1 cellular context compared by ENCODE assay signal in the genomic region with DNA sequence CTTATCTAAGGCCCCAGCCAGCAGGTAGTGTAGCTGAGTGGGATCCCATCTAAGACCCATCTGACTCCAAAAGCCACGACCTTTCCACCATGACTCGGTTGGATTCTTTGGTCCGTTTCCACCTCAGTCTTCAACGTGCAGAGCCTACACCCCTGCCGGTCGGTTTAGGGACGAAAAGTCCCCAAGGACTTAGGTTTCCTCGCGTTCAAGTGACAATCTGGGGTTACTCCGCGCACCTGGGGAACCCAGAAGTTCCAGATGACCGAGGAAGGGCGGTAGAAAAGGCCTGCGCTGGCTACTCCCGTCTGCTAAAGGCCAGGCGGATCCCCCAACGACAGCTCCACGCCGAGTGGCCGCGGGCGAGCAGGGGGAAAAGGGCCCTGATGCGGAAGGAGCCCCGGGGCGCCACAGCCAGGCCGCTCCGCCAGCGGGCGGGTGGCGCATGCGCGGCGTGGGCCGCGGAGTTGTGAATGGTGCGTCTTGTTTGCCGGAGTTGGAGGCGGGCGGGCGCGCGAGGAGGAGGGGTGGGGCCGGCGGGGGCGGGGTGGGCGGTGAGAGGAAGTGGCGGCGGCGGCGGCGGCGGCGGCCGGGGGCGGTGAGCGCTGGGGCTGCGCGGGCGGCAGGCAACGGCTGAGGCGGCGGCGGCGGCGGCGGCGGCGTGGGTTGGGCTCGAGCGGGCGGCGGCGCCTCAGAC.
TF ChIP-seq lines count a peak whose summit lies in the region.

A gene (plus strand): TSS at position 595 of the 694 bp plus-strand sequence. CDS start 259 bp downstream, outside the sequence.

TF ChIP-seq in HepG2, 621 proteins besides CTCF, POLR2A, EP300 and RAD21 (continued from another document and continues in another):
- TF ChIP-seq, protein P1, sequence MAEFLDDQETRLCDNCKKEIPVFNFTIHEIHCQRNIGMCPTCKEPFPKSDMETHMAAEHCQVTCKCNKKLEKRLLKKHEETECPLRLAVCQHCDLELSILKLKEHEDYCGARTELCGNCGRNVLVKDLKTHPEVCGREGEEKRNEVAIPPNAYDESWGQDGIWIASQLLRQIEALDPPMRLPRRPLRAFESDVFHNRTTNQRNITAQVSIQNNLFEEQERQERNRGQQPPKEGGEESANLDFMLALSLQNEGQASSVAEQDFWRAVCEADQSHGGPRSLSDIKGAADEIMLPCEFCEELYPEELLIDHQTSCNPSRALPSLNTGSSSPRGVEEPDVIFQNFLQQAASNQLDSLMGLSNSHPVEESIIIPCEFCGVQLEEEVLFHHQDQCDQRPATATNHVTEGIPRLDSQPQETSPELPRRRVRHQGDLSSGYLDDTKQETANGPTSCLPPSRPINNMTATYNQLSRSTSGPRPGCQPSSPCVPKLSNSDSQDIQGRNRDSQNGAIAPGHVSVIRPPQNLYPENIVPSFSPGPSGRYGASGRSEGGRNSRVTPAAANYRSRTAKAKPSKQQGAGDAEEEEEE (CRISPR knock-in tag; IDR thresholded peaks at IDR 0.05; ENCODE audit: borderline replicate concordance): peak; percentile 54; the same call in 1 of the 2 replicates
- TF ChIP-seq ZNF451 (CRISPR knock-in tag; IDR thresholded peaks at IDR 0.05) (peak; percentile 74; the same call in 1 of the 2 replicates), ZNF891 (CRISPR knock-in tag; IDR thresholded peaks at IDR 0.05) (peak; percentile 92), ELF1 (CRISPR knock-in tag; IDR thresholded peaks at IDR 0.05) (peak; percentile 90), ZNF550 (CRISPR knock-in tag; IDR thresholded peaks at IDR 0.05; ENCODE audit: borderline replicate concordance) (no peak), NPAS2 (CRISPR knock-in tag; IDR thresholded peaks at IDR 0.05; ENCODE audit: borderline replicate concordance) (no peak), ETV5 (CRISPR knock-in tag; IDR thresholded peaks at IDR 0.05; ENCODE audit: borderline replicate concordance) (peak; percentile 70), FIP1L1 (IDR thresholded peaks at IDR 0.05; ENCODE audit: borderline replicate concordance, insufficient read depth, low read depth, low read length) (no peak), ZNF768 (CRISPR knock-in tag; IDR thresholded peaks at IDR 0.05) (peak; percentile 75), ZNF569 (CRISPR knock-in tag; IDR thresholded peaks at IDR 0.05; ENCODE audit: borderline replicate concordance) (0 out of 2 replicates have a peak, but pooled peaks have one; percentile 62), JUN (CRISPR knock-in tag; IDR thresholded peaks at IDR 0.05) (peak; percentile 51; the same call in 1 of the 2 replicates), CREB1 (IDR thresholded peaks at IDR 0.05) (no peak), CREB1 (CRISPR knock-in tag; IDR thresholded peaks at IDR 0.05) (no peak), FOSL2 (CRISPR knock-in tag; IDR thresholded peaks at IDR 0.05) (peak; percentile 59; the same call in 1 of the 2 replicates), ZNF292 (CRISPR knock-in tag; IDR thresholded peaks at IDR 0.05; ENCODE audit: borderline replicate concordance, low read depth) (peak; percentile 57; the same call in 1 of the 2 replicates), ZNF788 (CRISPR knock-in tag; IDR thresholded peaks at IDR 0.05; ENCODE audit: borderline replicate concordance) (peak; percentile 81; the same call in 1 of the 2 replicates), FOXM1 (CRISPR knock-in tag; IDR thresholded peaks at IDR 0.05) (no peak), ZNF382 (CRISPR knock-in tag; IDR thresholded peaks at IDR 0.05; ENCODE audit: borderline replicate concordance) (no peak), ZNF432 (CRISPR knock-in tag; IDR thresholded peaks at IDR 0.05; ENCODE audit: borderline replicate concordance) (no peak), ZNF260 (CRISPR knock-in tag; IDR thresholded peaks at IDR 0.05; ENCODE audit: borderline replicate concordance, low read depth) (no peak), DNMT3B (CRISPR knock-in tag; conservative IDR thresholded peaks at IDR 0.05) (peak; percentile 40; the same call in 1 of the 2 replicates), ZNF616 (CRISPR knock-in tag; IDR thresholded peaks at IDR 0.05; ENCODE audit: low read depth) (peak; percentile 61; the same call in 1 of the 2 replicates), SKI (IDR thresholded peaks at IDR 0.05; ENCODE audit: partially characterized antibody) (peak; percentile 9)
- TF ChIP-seq, protein P2, sequence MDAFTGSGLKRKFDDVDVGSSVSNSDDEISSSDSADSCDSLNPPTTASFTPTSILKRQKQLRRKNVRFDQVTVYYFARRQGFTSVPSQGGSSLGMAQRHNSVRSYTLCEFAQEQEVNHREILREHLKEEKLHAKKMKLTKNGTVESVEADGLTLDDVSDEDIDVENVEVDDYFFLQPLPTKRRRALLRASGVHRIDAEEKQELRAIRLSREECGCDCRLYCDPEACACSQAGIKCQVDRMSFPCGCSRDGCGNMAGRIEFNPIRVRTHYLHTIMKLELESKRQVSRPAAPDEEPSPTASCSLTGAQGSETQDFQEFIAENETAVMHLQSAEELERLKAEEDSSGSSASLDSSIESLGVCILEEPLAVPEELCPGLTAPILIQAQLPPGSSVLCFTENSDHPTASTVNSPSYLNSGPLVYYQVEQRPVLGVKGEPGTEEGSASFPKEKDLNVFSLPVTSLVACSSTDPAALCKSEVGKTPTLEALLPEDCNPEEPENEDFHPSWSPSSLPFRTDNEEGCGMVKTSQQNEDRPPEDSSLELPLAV (CRISPR knock-in tag; conservative IDR thresholded peaks at IDR 0.05; ENCODE audit: low read depth): no peak
- TF ChIP-seq, protein P3, sequence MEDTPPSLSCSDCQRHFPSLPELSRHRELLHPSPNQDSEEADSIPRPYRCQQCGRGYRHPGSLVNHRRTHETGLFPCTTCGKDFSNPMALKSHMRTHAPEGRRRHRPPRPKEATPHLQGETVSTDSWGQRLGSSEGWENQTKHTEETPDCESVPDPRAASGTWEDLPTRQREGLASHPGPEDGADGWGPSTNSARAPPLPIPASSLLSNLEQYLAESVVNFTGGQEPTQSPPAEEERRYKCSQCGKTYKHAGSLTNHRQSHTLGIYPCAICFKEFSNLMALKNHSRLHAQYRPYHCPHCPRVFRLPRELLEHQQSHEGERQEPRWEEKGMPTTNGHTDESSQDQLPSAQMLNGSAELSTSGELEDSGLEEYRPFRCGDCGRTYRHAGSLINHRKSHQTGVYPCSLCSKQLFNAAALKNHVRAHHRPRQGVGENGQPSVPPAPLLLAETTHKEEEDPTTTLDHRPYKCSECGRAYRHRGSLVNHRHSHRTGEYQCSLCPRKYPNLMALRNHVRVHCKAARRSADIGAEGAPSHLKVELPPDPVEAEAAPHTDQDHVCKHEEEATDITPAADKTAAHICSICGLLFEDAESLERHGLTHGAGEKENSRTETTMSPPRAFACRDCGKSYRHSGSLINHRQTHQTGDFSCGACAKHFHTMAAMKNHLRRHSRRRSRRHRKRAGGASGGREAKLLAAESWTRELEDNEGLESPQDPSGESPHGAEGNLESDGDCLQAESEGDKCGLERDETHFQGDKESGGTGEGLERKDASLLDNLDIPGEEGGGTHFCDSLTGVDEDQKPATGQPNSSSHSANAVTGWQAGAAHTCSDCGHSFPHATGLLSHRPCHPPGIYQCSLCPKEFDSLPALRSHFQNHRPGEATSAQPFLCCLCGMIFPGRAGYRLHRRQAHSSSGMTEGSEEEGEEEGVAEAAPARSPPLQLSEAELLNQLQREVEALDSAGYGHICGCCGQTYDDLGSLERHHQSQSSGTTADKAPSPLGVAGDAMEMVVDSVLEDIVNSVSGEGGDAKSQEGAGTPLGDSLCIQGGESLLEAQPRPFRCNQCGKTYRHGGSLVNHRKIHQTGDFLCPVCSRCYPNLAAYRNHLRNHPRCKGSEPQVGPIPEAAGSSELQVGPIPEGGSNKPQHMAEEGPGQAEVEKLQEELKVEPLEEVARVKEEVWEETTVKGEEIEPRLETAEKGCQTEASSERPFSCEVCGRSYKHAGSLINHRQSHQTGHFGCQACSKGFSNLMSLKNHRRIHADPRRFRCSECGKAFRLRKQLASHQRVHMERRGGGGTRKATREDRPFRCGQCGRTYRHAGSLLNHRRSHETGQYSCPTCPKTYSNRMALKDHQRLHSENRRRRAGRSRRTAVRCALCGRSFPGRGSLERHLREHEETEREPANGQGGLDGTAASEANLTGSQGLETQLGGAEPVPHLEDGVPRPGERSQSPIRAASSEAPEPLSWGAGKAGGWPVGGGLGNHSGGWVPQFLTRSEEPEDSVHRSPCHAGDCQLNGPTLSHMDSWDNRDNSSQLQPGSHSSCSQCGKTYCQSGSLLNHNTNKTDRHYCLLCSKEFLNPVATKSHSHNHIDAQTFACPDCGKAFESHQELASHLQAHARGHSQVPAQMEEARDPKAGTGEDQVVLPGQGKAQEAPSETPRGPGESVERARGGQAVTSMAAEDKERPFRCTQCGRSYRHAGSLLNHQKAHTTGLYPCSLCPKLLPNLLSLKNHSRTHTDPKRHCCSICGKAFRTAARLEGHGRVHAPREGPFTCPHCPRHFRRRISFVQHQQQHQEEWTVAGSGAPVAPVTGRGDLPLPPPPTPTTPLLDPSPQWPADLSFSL (CRISPR knock-in tag; IDR thresholded peaks at IDR 0.05): no peak
- TF ChIP-seq, protein P4, sequence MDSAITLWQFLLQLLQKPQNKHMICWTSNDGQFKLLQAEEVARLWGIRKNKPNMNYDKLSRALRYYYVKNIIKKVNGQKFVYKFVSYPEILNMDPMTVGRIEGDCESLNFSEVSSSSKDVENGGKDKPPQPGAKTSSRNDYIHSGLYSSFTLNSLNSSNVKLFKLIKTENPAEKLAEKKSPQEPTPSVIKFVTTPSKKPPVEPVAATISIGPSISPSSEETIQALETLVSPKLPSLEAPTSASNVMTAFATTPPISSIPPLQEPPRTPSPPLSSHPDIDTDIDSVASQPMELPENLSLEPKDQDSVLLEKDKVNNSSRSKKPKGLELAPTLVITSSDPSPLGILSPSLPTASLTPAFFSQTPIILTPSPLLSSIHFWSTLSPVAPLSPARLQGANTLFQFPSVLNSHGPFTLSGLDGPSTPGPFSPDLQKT (CRISPR knock-in tag; IDR thresholded peaks at IDR 0.05; ENCODE audit: borderline replicate concordance): no peak
- TF ChIP-seq, protein P5, sequence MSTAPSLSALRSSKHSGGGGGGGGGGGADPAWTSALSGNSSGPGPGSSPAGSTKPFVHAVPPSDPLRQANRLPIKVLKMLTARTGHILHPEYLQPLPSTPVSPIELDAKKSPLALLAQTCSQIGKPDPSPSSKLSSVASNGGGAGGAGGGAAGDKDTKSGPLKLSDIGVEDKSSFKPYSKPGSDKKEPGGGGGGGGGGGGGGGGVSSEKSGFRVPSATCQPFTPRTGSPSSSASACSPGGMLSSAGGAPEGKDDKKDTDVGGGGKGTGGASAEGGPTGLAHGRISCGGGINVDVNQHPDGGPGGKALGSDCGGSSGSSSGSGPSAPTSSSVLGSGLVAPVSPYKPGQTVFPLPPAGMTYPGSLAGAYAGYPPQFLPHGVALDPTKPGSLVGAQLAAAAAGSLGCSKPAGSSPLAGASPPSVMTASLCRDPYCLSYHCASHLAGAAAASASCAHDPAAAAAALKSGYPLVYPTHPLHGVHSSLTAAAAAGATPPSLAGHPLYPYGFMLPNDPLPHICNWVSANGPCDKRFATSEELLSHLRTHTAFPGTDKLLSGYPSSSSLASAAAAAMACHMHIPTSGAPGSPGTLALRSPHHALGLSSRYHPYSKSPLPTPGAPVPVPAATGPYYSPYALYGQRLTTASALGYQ (CRISPR knock-in tag; IDR thresholded peaks at IDR 0.05): 0 out of 2 replicates have a peak, but pooled peaks have one; percentile 46
- TF ChIP-seq, protein P6, sequence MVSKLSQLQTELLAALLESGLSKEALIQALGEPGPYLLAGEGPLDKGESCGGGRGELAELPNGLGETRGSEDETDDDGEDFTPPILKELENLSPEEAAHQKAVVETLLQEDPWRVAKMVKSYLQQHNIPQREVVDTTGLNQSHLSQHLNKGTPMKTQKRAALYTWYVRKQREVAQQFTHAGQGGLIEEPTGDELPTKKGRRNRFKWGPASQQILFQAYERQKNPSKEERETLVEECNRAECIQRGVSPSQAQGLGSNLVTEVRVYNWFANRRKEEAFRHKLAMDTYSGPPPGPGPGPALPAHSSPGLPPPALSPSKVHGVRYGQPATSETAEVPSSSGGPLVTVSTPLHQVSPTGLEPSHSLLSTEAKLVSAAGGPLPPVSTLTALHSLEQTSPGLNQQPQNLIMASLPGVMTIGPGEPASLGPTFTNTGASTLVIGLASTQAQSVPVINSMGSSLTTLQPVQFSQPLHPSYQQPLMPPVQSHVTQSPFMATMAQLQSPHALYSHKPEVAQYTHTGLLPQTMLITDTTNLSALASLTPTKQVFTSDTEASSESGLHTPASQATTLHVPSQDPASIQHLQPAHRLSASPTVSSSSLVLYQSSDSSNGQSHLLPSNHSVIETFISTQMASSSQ (IDR thresholded peaks at IDR 0.05; ENCODE audit: low read depth): no peak
- TF ChIP-seq, protein P6 (CRISPR knock-in tag; IDR thresholded peaks at IDR 0.05; ENCODE audit: borderline replicate concordance): peak; percentile 63; the same call in 1 of the 2 replicates
- TF ChIP-seq, protein P7, sequence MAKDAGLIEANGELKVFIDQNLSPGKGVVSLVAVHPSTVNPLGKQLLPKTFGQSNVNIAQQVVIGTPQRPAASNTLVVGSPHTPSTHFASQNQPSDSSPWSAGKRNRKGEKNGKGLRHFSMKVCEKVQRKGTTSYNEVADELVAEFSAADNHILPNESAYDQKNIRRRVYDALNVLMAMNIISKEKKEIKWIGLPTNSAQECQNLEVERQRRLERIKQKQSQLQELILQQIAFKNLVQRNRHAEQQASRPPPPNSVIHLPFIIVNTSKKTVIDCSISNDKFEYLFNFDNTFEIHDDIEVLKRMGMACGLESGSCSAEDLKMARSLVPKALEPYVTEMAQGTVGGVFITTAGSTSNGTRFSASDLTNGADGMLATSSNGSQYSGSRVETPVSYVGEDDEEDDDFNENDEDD (CRISPR knock-in tag; IDR thresholded peaks at IDR 0.05; ENCODE audit: borderline replicate concordance): peak; percentile 48; the same call in 1 of the 2 replicates
- TF ChIP-seq, protein P8, sequence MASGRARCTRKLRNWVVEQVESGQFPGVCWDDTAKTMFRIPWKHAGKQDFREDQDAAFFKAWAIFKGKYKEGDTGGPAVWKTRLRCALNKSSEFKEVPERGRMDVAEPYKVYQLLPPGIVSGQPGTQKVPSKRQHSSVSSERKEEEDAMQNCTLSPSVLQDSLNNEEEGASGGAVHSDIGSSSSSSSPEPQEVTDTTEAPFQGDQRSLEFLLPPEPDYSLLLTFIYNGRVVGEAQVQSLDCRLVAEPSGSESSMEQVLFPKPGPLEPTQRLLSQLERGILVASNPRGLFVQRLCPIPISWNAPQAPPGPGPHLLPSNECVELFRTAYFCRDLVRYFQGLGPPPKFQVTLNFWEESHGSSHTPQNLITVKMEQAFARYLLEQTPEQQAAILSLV (CRISPR knock-in tag; IDR thresholded peaks at IDR 0.05; ENCODE audit: borderline replicate concordance): no peak; the same call in none of the 2 replicates
- TF ChIP-seq, protein P9, sequence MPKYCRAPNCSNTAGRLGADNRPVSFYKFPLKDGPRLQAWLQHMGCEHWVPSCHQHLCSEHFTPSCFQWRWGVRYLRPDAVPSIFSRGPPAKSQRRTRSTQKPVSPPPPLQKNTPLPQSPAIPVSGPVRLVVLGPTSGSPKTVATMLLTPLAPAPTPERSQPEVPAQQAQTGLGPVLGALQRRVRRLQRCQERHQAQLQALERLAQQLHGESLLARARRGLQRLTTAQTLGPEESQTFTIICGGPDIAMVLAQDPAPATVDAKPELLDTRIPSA (CRISPR knock-in tag; IDR thresholded peaks at IDR 0.05; ENCODE audit: borderline replicate concordance): no peak
